ENCODE assay signal across 15 cellular contexts in genomic region chr2:43070039-43070438, GRCh38.
DNase-seq lines count a peak whose midpoint lies in the region; ATAC-seq, FAIRE-seq and TF ChIP-seq lines count a peak whose summit lies in the region.
"Had no signal": no experiment of that assay in that cellular context is flagged by ENCODE, and none has a peak within 500 bp of the region (broad histone marks: within the 10 kb centered on the region; RNA-seq: fewer than 3 reads in every experiment).

No MANE protein-coding gene starts in this region.

- H3K4me2 ChIP-seq in A549: no peak overlapping the region
- no peak overlapping the region for H3K4me2 ChIP-seq in osteoblast (ENCODE audit: insufficient read depth, low read length)
- no peak overlapping the region for H3K4me2 ChIP-seq in MM.1S (ENCODE audit: low read depth, low read length)

- TF ChIP-seq RAD21 in A549 (conservative IDR thresholded peaks at IDR 0.05 in 1 of 2, IDR thresholded peaks at IDR 0.05 in 1 of 2): no peak

- TF ChIP-seq POLR2A in A549 (IDR thresholded peaks at IDR 0.05; ENCODE audit: low read length): no peak

- H3F3A ChIP-seq in MM.1S (ENCODE audit: insufficient read depth, low read length): no peaks in the 10 kb centered on the region

- no peak overlapping the region for H3K9ac ChIP-seq in MM.1S (ENCODE audit: low read length)

- no peak for TF ChIP-seq CTCF in A549 (IDR thresholded peaks at IDR 0.05)
- no peak for TF ChIP-seq CTCF in osteoblast (IDR thresholded peaks at IDR 0.05; ENCODE audit: extremely low read depth, low read depth, low read length)
- no peak for TF ChIP-seq CTCF in MM.1S (IDR thresholded peaks at IDR 0.05; ENCODE audit: low read length)

- ATAC-seq in A549: no peak

- FAIRE-seq in A549 (lab: Jason Lieb, UNC): no peak

- H3K36me3 ChIP-seq in osteoblast (ENCODE audit: insufficient read depth, low read length) (no peaks in the 10 kb centered on the region), MM.1S (replicated peaks; ENCODE audit: insufficient read depth, low read length) (no peaks in the 10 kb centered on the region)

- H4K20me1 ChIP-seq in osteoblast (ENCODE audit: insufficient read depth, low read length) (no peaks in the 10 kb centered on the region), MM.1S (ENCODE audit: insufficient read depth, low read length) (no peaks in the 10 kb centered on the region)

- intact Hi-C loops in cardiac septum (cut with DNase I): loop anchor here (5.0 kb wide), 2 partner anchors 38 to 108 kb away; no protein-coding TSS in a partner anchor

- peak overlapping the region; percentile 11 to 59; a peak in 3 of 6 replicates for H3K27ac ChIP-seq in A549
- no peak overlapping the region for H3K27ac ChIP-seq in osteoblast (ENCODE audit: low read depth, low read length)
- H3K27ac ChIP-seq in MM.1S (ENCODE audit: low read length): no peak overlapping the region

- POLR2A ChIA-PET in A549 (lab: Yijun Ruan, JAX): no interaction called here

- H3K4me1 ChIP-seq in A549 (peaks cover 37% of the 10 kb centered on the region), osteoblast (ENCODE audit: insufficient read depth, low read length) (peaks cover 27% of the 10 kb centered on the region), MM.1S (ENCODE audit: low read length) (no peaks in the 10 kb centered on the region)

- H3K79me2 ChIP-seq in osteoblast (ENCODE audit: insufficient read depth, low read length): no peaks in the 10 kb centered on the region
- no peaks in the 10 kb centered on the region for H3K79me2 ChIP-seq in MM.1S (ENCODE audit: low read length)

- DNase-seq in A549 (ENCODE audit: low read depth in 1 of 2, low spot score in 1 of 2): no peak
- DNase-seq in NCI-H69 (lab: John Stamatoyannopoulos, UW): peak; percentile 21
- peak; percentile 86 for DNase-seq in cardiac septum (ENCODE audit: low spot score)
- peak; percentile 69 for DNase-seq in osteoblast (ENCODE audit: insufficient read length, low spot score, missing footprints)
- DNase-seq in NCI-H1694 (lab: John Stamatoyannopoulos, UW): no peak
- DNase-seq in activated gamma-delta T cell (lab: John Stamatoyannopoulos, UW): no peak
- no peak for DNase-seq in cerebellum (ENCODE audit: low spot score)
- no peak for DNase-seq in MM.1S
- DNase-seq: ACHN; activated T-cell treated with anti-CD3 and anti-CD28 coated beads, Interleukin-2, amount 50 U/mL, for 24 hours; foreskin melanocyte; kidney glomerular epithelial cell; NCI-H2081; stimulated activated CD4-positive, alpha-beta T cell treated with anti-CD3 and anti-CD28 coated beads, Interleukin-12 subunit alpha, Interleukin-12 subunit beta, amount 100 ng/mL, for 4 hours; testis had no signal

- CTCF ChIA-PET in A549 (lab: Yijun Ruan, JAX): interaction anchor here (1.0 to 2.2 kb wide), 7 partner anchors 9 to 122 kb away, joined by 3 to 11 read pairs (median 3); no protein-coding TSS in a partner anchor

- H3K27me3 ChIP-seq in osteoblast (ENCODE audit: insufficient read depth, low read length) (no peaks in the 10 kb centered on the region), MM.1S (replicated peaks; ENCODE audit: insufficient read depth, low read length) (no peaks in the 10 kb centered on the region)
- H3K27me3 ChIP-seq: testis had no signal

- H3K9me2 ChIP-seq in MM.1S (replicated peaks; ENCODE audit: insufficient read depth, low read length): no peaks in the 10 kb centered on the region

- H3K4me3 ChIP-seq in A549: no peak overlapping the region
- no peak overlapping the region for H3K4me3 ChIP-seq in osteoblast (ENCODE audit: insufficient read depth, low read length)
- H3K4me3 ChIP-seq in MM.1S (ENCODE audit: low read length): no peak overlapping the region
- H3K4me3 ChIP-seq: testis had no signal

- TF ChIP-seq EP300 in A549 (IDR thresholded peaks at IDR 0.05): no peak

- H2AFZ ChIP-seq in osteoblast (ENCODE audit: low read length): no peak overlapping the region
- H2AFZ ChIP-seq in MM.1S (ENCODE audit: low read length): no peak overlapping the region

- WGBS in A549 (ENCODE audit: missing lambda C conversion rate): 73% methylated on average over 4 of the region's 4 CpGs

- no peaks in the 10 kb centered on the region for H3K9me3 ChIP-seq in A549
- H3K9me3 ChIP-seq in osteoblast (ENCODE audit: low read depth, low read length): no peaks in the 10 kb centered on the region
- no peaks in the 10 kb centered on the region for H3K9me3 ChIP-seq in MM.1S (replicated peaks; ENCODE audit: insufficient read depth, low read length)
- H3K9me3 ChIP-seq: testis had no signal

TF ChIP-seq in A549, 52 proteins besides CTCF, POLR2A, EP300 and RAD21:
- TF ChIP-seq CEBPB (IDR thresholded peaks at IDR 0.05) (no peak), CBX8 (IDR thresholded peaks at IDR 0.05) (no peak), FOSL2 (IDR thresholded peaks at IDR 0.05) (no peak), FOSL2 (CRISPR knock-in tag; IDR thresholded peaks at IDR 0.05) (no peak), HMGXB4 (CRISPR knock-in tag; IDR thresholded peaks at IDR 0.05; ENCODE audit: borderline replicate concordance) (no peak), MAZ (IDR thresholded peaks at IDR 0.05; ENCODE audit: borderline replicate concordance, low read depth, low read length) (no peak), HDAC2 (IDR thresholded peaks at IDR 0.05) (no peak)

Comparison
In these comparisons a context has a peak if more than half of its experiments do, and no peak if none do; other contexts are left out.
1. DNase-seq: peak in NCI-H69 (single experiment), cardiac septum (single experiment) and osteoblast (single experiment); none in A549 (0 of 2), NCI-H1694 (single experiment), activated gamma-delta T cell (single experiment), cerebellum (single experiment) and MM.1S (single experiment).
2. H3K27ac ChIP-seq: peak in A549 (2 of 2); none in osteoblast (single experiment) and MM.1S (single experiment).